ENCODE assay signal across 12 cellular contexts in the genomic region with DNA sequence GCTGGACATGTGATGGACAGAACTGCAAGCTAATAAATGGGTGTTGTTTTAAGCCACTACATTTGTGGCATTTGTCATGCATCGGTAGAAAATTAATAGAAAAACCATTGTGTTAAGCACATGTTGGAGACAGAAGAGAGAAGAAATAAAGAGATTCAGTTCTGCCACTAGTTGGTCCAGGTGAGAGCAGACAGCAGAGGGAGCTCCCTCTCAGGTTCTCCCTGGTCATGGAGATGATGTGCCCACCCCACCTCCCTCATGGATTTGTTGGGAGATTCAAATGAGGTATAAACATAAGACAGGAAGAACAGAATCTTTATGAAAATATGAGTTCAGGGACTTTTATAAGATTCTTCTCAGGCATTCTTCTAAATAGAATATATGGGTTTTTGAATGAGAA. TPM values are rescaled to one million over a fixed set of nuclear protein-coding genes. Genes with fewer than 3 reads are reported as not detected.
DNase-seq lines count a peak whose midpoint lies in the region; TF ChIP-seq lines count a peak whose summit lies in the region.
"Had no signal": no experiment of that assay in that cellular context is flagged by ENCODE, and none has a peak within 500 bp of the region (broad histone marks: within the 10 kb centered on the region; RNA-seq: fewer than 3 reads in every experiment).

No MANE protein-coding gene starts in this region.

- H3K9ac ChIP-seq in H9 (ENCODE audit: extremely low read depth, insufficient read length, low read length): no peak overlapping the region

- whole genome bisulfite sequencing in H9 (ENCODE audit: extremely low coverage, insufficient read length, low lambda C conversion rate): no CpG with 5 or more reads among the region's 1 CpG

- no peak overlapping the region for H2BK120ac ChIP-seq in H9 (ENCODE audit: low read depth, low read length, poor library complexity, severe bottlenecking)

- DNase-seq in Caki2 (ENCODE audit: low read depth) (peak; percentile 62), H9 (peak; percentile 67), RPMI7951 (ENCODE audit: low read depth) (peak; percentile 19), iPS-NIHi11 (ENCODE audit: low spot score) (peak; percentile 60), MG63 (no peak), NCI-H1694 (lab: John Stamatoyannopoulos, UW) (no peak)
- DNase-seq in central memory CD4-positive, alpha-beta T cell: no peak
- DNase-seq in activated CD4-positive, alpha-beta T cell treated with anti-CD3 and anti-CD28 coated beads, Interleukin-2, amount 10 ng/mL, durations not matched to agents 24 days and 14 days: no peak
- DNase-seq: activated naive CD4-positive, alpha-beta T cell treated with anti-CD3 and anti-CD28 coated beads, Interleukin-2, amount 10 ng/mL, durations not matched to agents 7 days and 5 days; esophagus squamous epithelium; stimulated activated CD4-positive, alpha-beta T cell treated with anti-CD3 and anti-CD28 coated beads, Interleukin-12 subunit alpha, Interleukin-12 subunit beta, amount 100 ng/mL, for 4 hours had no signal

- H3K79me1 ChIP-seq in H9 (ENCODE audit: insufficient read depth, low read depth, low read length, poor library complexity, severe bottlenecking): no peaks in the 10 kb centered on the region

- H3K9me3 Mint-ChIP-seq in H9: peaks cover 0 to 2% of the 10 kb centered on the region in 2 experiments; a peak in 2 of 5 replicates
- no peaks in the 10 kb centered on the region for H3K9me3 Mint-ChIP-seq in activated CD4-positive, alpha-beta T cell treated with anti-CD3 and anti-CD28 coated beads, Interleukin-2, amount 10 ng/mL, durations not matched to agents 24 days and 14 days
- H3K9me3 Mint-ChIP-seq: activated naive CD4-positive, alpha-beta T cell treated with anti-CD3 and anti-CD28 coated beads, Interleukin-2, amount 10 ng/mL, durations not matched to agents 7 days and 5 days; mesothelial cell of epicardium had no signal

- no peak overlapping the region for H3K4me2 ChIP-seq in H9 (ENCODE audit: insufficient read depth, insufficient read length, low read length)

- no peak overlapping the region for H2AK5ac ChIP-seq in H9 (ENCODE audit: insufficient read length, low read length)

- H3K23me2 ChIP-seq in H9 (ENCODE audit: insufficient read length, low read depth, low read length, poor library complexity, severe bottlenecking): no peaks in the 10 kb centered on the region

- H3K27ac ChIP-seq in H9 (ENCODE audit: insufficient read length, low read depth, low read length): no peak overlapping the region

- peaks cover 12 to 15% of the 10 kb centered on the region in 2 experiments for H3K4me1 Mint-ChIP-seq in H9
- H3K4me1 Mint-ChIP-seq in activated CD4-positive, alpha-beta T cell treated with anti-CD3 and anti-CD28 coated beads, Interleukin-2, amount 10 ng/mL, durations not matched to agents 24 days and 14 days: peaks cover 8% of the 10 kb centered on the region

- no peaks in the 10 kb centered on the region for H4K20me1 ChIP-seq in H9 (ENCODE audit: control insufficient read depth, insufficient read depth, insufficient read length)

- H4K8ac ChIP-seq in H9 (replicated peaks; ENCODE audit: insufficient read length, low read depth, low read length): no peak overlapping the region

- no peak overlapping the region for H3K4ac ChIP-seq in H9 (ENCODE audit: low read depth, low read length)

- H3K79me2 ChIP-seq in H9 (ENCODE audit: insufficient read depth, low read length): no peaks in the 10 kb centered on the region

- peaks cover 22% of the 10 kb centered on the region for H3K27me3 Mint-ChIP-seq in H9 (ENCODE audit: low read depth)
- peaks cover 22% of the 10 kb centered on the region for H3K27me3 Mint-ChIP-seq in activated CD4-positive, alpha-beta T cell treated with anti-CD3 and anti-CD28 coated beads, Interleukin-2, amount 10 ng/mL, durations not matched to agents 24 days and 14 days

- H2BK15ac ChIP-seq in H9 (ENCODE audit: low read depth, low read length): no peak overlapping the region

- no peak overlapping the region for H3K27ac Mint-ChIP-seq in H9
- no peak overlapping the region for H3K27ac Mint-ChIP-seq in activated CD4-positive, alpha-beta T cell treated with anti-CD3 and anti-CD28 coated beads, Interleukin-2, amount 10 ng/mL, durations not matched to agents 24 days and 14 days
- H3K27ac Mint-ChIP-seq: activated naive CD4-positive, alpha-beta T cell treated with anti-CD3 and anti-CD28 coated beads, Interleukin-2, amount 10 ng/mL, durations not matched to agents 7 days and 5 days; mesothelial cell of epicardium had no signal

- no peak overlapping the region for H3K14ac ChIP-seq in H9 (ENCODE audit: insufficient read depth, low read length)

- intact Hi-C loops in activated CD4-positive, alpha-beta T cell treated with anti-CD3 and anti-CD28 coated beads, Interleukin-2, amount 10 ng/mL, durations not matched to agents 24 days and 14 days (cut with micrococcal nuclease): no loop called here

- no peak overlapping the region for H2AFZ ChIP-seq in H9 (ENCODE audit: low read length)

- no peak overlapping the region for H3T11ph ChIP-seq in H9 (ENCODE audit: low read length)

- no peak overlapping the region for H2BK20ac ChIP-seq in H9 (ENCODE audit: low read depth, low read length, poor library complexity, severe bottlenecking)

- no peak overlapping the region for H3K4me3 ChIP-seq in MG63
- H3K4me3 ChIP-seq: esophagus squamous epithelium had no signal

- H3K36me3 ChIP-seq in MG63: no peaks in the 10 kb centered on the region
- H3K36me3 ChIP-seq: esophagus squamous epithelium had no signal

- H2BK5ac ChIP-seq in H9 (ENCODE audit: insufficient read length, low read length): no peak overlapping the region

- H4K91ac ChIP-seq in H9 (ENCODE audit: insufficient read length, low read depth, low read length): no peak overlapping the region

- H3K18ac ChIP-seq in H9 (ENCODE audit: insufficient read length, low read depth, low read length): no peak overlapping the region

- H3K23ac ChIP-seq in H9 (ENCODE audit: insufficient read length, low read depth, low read length): no peak overlapping the region

- H3K36me3 Mint-ChIP-seq in H9 (ENCODE audit: insufficient read depth in 1 of 3, low read depth in 3 of 3): no peaks in the 10 kb centered on the region
- no peaks in the 10 kb centered on the region for H3K36me3 Mint-ChIP-seq in activated CD4-positive, alpha-beta T cell treated with anti-CD3 and anti-CD28 coated beads, Interleukin-2, amount 10 ng/mL, durations not matched to agents 24 days and 14 days (ENCODE audit: low read depth)
- H3K36me3 Mint-ChIP-seq: activated naive CD4-positive, alpha-beta T cell treated with anti-CD3 and anti-CD28 coated beads, Interleukin-2, amount 10 ng/mL, durations not matched to agents 7 days and 5 days; mesothelial cell of epicardium had no signal

- in situ Hi-C loops in Caki2 (cut with HindIII; ENCODE audit: low pct_unique_long_range_greater_than_20kb, low sequenced_read_pairs): no loop called here

- no peak overlapping the region for H4K5ac ChIP-seq in H9 (ENCODE audit: insufficient read length, low read depth, low read length)

- H2BK12ac ChIP-seq in H9 (ENCODE audit: insufficient read length, low read depth, low read length): no peak overlapping the region

- H3K4me3 Mint-ChIP-seq in H9: no peak overlapping the region
- no peak overlapping the region for H3K4me3 Mint-ChIP-seq in activated CD4-positive, alpha-beta T cell treated with anti-CD3 and anti-CD28 coated beads, Interleukin-2, amount 10 ng/mL, durations not matched to agents 24 days and 14 days
- H3K4me3 Mint-ChIP-seq: activated naive CD4-positive, alpha-beta T cell treated with anti-CD3 and anti-CD28 coated beads, Interleukin-2, amount 10 ng/mL, durations not matched to agents 7 days and 5 days; mesothelial cell of epicardium had no signal

- no peak overlapping the region for H3K56ac ChIP-seq in H9 (ENCODE audit: insufficient read length, low read depth, low read length)

- peak; percentile 70 for TF ChIP-seq CTCF in H9 (conservative IDR thresholded peaks at IDR 0.05)

- H3K9me3 ChIP-seq in H9 (ENCODE audit: control insufficient read depth, low read depth, low read length) (no peaks in the 10 kb centered on the region), MG63 (no peaks in the 10 kb centered on the region)
- H3K9me3 ChIP-seq: esophagus squamous epithelium had no signal

- H3K27me3 ChIP-seq in H9 (ENCODE audit: insufficient read depth, low read length) (no peaks in the 10 kb centered on the region), MG63 (no peaks in the 10 kb centered on the region)
- H3K27me3 ChIP-seq: esophagus squamous epithelium had no signal

- H3K4me1 ChIP-seq in H9 (ENCODE audit: insufficient read depth, low read length): peaks cover 4% of the 10 kb centered on the region

RNA-seq across cellular contexts. Expression of a gene that starts 36.8 kb away (rescaled TPM):
- 244 and 266 TPM in 2 replicates for total RNA-seq in Caki2 (2014; rRNA removed; shearing (Covaris generic); ENCODE audit: low replicate concordance)
- 108 TPM in 2 replicates for total RNA-seq in H9 (2021)
- total RNA-seq in RPMI7951 (2014; rRNA removed; shearing (Covaris generic)): 20.5 and 40.0 TPM in 2 replicates
- total RNA-seq in MG63 (2014; rRNA removed; shearing (Covaris generic); ENCODE audit: low replicate concordance): not detected in 2 replicates
- 54.1 and 65.3 TPM in 2 replicates for total RNA-seq in activated CD4-positive, alpha-beta T cell treated with anti-CD3 and anti-CD28 coated beads, Interleukin-2, amount 10 ng/mL, durations not matched to agents 24 days and 14 days

RNA-seq across cellular contexts. Expression of a gene that starts 42.7 kb away (rescaled TPM):
- not detected in 2 replicates for total RNA-seq in Caki2 (2014; rRNA removed; shearing (Covaris generic); ENCODE audit: low replicate concordance)
- total RNA-seq in H9 (2021): not detected in 2 replicates
- not detected in 2 replicates for total RNA-seq in RPMI7951 (2014; rRNA removed; shearing (Covaris generic))
- total RNA-seq in MG63 (2014; rRNA removed; shearing (Covaris generic); ENCODE audit: low replicate concordance): not detected in 2 replicates
- not detected in 2 replicates for total RNA-seq in activated CD4-positive, alpha-beta T cell treated with anti-CD3 and anti-CD28 coated beads, Interleukin-2, amount 10 ng/mL, durations not matched to agents 24 days and 14 days
- total RNA-seq: mesothelial cell of epicardium had no signal

Comparison
In these comparisons a context has a peak if more than half of its experiments do, and no peak if none do; other contexts are left out.
1. DNase-seq: peak in Caki2 (single experiment), H9 (single experiment), RPMI7951 (single experiment) and iPS-NIHi11 (single experiment); none in central memory CD4-positive, alpha-beta T cell (single experiment), MG63 (single experiment), activated CD4-positive, alpha-beta T cell treated with anti-CD3 and anti-CD28 coated beads, Interleukin-2, amount 10 ng/mL, durations not matched to agents 24 days and 14 days (single experiment) and NCI-H1694 (single experiment).
2. RNA of a gene that starts 36.8 kb away (total RNA-seq): 244 to 266 TPM in Caki2, 108 TPM in H9, 54.1 to 65.3 TPM in activated CD4-positive, alpha-beta T cell treated with anti-CD3 and anti-CD28 coated beads, Interleukin-2, amount 10 ng/mL, durations not matched to agents 24 days and 14 days and 20.5 to 40.0 TPM in RPMI7951; not detected in MG63; every median in the first group is over 10 times any median in the second.